ENCODE assay signal across 8 cellular contexts in the genomic region with DNA sequence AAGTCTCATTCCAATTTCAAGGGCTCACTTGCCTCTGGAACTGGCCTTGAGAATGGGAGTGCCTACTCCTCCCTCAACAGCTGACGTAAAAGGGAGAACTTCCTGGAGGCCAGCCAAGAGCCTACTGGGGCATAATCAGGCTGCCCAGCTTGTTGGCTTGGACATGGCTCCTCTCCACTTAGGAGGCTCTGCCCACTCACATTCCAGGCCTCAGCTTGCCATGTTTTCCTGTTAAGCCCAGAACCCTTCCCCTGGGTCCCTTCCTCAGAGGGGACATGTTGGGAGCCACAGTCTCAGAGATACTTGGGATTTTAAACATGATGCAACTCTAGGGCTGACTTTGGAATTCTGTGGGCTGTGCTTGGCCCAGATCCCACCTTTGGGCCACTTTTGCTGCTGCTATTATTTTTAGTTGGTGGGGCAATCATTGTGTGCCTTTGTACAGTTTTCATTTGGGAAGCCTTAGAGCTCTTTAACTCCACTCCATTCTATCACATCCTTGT. TPM values are rescaled to one million over a fixed set of nuclear protein-coding genes. Genes with fewer than 3 reads are reported as not detected.
DNase-seq lines count a peak whose midpoint lies in the region; ATAC-seq lines count a peak whose summit lies in the region.

No MANE protein-coding gene starts in this region.

- ATAC-seq in left ventricle myocardium superior (peak; percentile 96), HG03520 (IDR thresholded peaks at IDR 0.05; ENCODE audit: unreplicated experiment) (no peak), HG02623 (IDR thresholded peaks at IDR 0.05; ENCODE audit: unreplicated experiment) (no peak), HG03175 (IDR thresholded peaks at IDR 0.05; ENCODE audit: unreplicated experiment) (no peak)

- peak; percentile 60 for DNase-seq in HK-2 (ENCODE audit: unreplicated experiment)
- peak in 37 of 56 donors; percentile 3 to 72 (median 31) for DNase-seq in amygdala (lab: John Stamatoyannopoulos, UW)
- peak; percentile 71 for DNase-seq in left ventricle myocardium superior
- peak; percentile 85 for DNase-seq in stromal cell of bone marrow (ENCODE audit: low read depth)
- no peak for DNase-seq in KBM-7

- intact Hi-C loops in left ventricle myocardium superior (cut with micrococcal nuclease): no loop called here

- in situ Hi-C loops in KBM-7 (cut with MboI; ENCODE audit: low pct_unique_long_range_greater_than_20kb, low sequenced_read_pairs): no loop called here

RNA-seq across cellular contexts. Expression of a gene that starts 31.5 kb away (rescaled TPM):
- not detected for total RNA-seq in left ventricle myocardium superior
